29 cellular contexts compared by ENCODE assay signal in the genomic region with DNA sequence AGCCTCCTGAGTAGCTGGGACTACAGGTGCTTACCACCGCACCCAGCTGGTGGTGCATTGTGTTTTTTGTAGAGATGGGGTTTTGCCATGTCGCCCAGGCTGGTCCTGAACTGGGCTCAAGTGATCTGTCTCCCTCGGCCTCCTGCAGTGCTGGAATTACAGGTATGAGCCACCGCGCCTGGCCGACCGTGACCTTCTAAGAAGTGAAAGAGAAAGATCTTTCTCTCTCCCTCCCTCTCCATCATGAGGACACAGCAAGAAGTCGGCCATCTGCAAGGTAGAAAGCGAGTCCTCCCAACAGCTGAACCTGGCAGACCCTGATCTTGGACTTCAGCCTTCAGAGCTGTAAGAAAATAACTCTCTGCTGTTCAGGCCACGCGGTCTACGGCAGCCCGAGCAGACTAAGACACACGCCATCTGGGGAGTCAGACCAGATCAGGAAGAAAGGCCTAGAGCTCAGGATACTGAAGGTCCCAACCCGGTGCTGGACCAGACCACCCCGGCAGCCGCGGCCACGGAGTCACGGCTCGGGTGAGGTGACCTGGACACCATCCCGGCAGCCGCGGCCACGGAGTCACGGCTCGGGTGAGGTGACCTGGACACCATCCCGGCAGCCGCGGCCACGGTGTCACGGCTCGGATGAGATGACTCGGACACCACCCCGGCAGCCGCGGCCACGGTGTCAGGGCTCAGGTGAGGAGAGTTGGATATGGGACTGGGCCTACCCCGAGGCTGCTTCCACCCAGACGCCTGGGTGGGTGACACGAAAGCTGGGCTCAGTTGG. TPM values are rescaled to one million over a fixed set of nuclear protein-coding genes. Genes with fewer than 3 reads are reported as not detected.
DNase-seq lines count a peak whose midpoint lies in the region; ATAC-seq, FAIRE-seq and TF ChIP-seq lines count a peak whose summit lies in the region.
"Had no signal": no experiment of that assay in that cellular context is flagged by ENCODE, and none has a peak within 500 bp of the region (broad histone marks: within the 10 kb centered on the region; RNA-seq: fewer than 3 reads in every experiment).

No MANE protein-coding gene starts in this region.

- no peaks in the 10 kb centered on the region for H3K27me3 Mint-ChIP-seq in chondrocyte (ENCODE audit: low read depth)
- no peaks in the 10 kb centered on the region for H3K27me3 Mint-ChIP-seq in memory B cell
- H3K27me3 Mint-ChIP-seq: CD4-positive, alpha-beta memory T cell; dendritic cell treated with granulocyte-macrophage colony-stimulating factor and Interleukin-4, amounts not matched to agents 40 ng/mL and 50 ng/mL, for 4 days had no signal

- H3K4me2 ChIP-seq in BLaER1, result no peak overlapping the region; the same call in 1 of the 2 replicates
- H3K4me2 ChIP-seq in PC-3 (ENCODE audit: low read length), result no peak overlapping the region
- H3K4me2 ChIP-seq: A549, hepatocyte had no signal

- no TSS peak for BruUV-seq in PC-3 (replicated peaks; lab: Mats Ljungman, UMichigan)

- no peak for FAIRE-seq in frontal cortex (lab: Jason Lieb, UNC)
- FAIRE-seq: A549, D721Med, pancreas, TTC549 had no signal

- H3K27me3 ChIP-seq in BLaER1 (no peaks in the 10 kb centered on the region), PC-3 (ENCODE audit: low read length) (no peaks in the 10 kb centered on the region)
- H3K27me3 ChIP-seq: gastrocnemius medialis, hepatocyte, pancreas had no signal

- peaks cover 14% of the 10 kb centered on the region for H3K36me3 Mint-ChIP-seq in chondrocyte (ENCODE audit: low read depth)
- peaks cover 15% of the 10 kb centered on the region for H3K36me3 Mint-ChIP-seq in memory B cell

- no peak overlapping the region for H3K4me3 Mint-ChIP-seq in chondrocyte (ENCODE audit: unreplicated experiment)
- no peak overlapping the region for H3K4me3 Mint-ChIP-seq in memory B cell
- H3K4me3 Mint-ChIP-seq: activated T-cell treated with anti-CD3 and anti-CD28 coated beads, Interleukin-2, amount 50 U/mL, for 72 hours; CD4-positive, alpha-beta memory T cell; dendritic cell treated with granulocyte-macrophage colony-stimulating factor and Interleukin-4, amounts not matched to agents 40 ng/mL and 50 ng/mL, for 4 days; HFFc6; T-helper 1 cell treated with Interleukin-12 subunit alpha and Interleukin-12 subunit beta and Interleukin-4 antibody, amounts not matched to agents 30 μg/mL and 1 μg/mL, for 36 hours had no signal

- H3K9ac ChIP-seq in BLaER1 (no peak overlapping the region), PC-3 (ENCODE audit: low read length) (no peak overlapping the region)

- peak; percentile 27 for ATAC-seq in memory B cell (ENCODE audit: low read depth)
- ATAC-seq in left lobe of liver, result no peak
- no peak for ATAC-seq in GM19463 (IDR thresholded peaks at IDR 0.05; ENCODE audit: unreplicated experiment)
- ATAC-seq in PC-3, result no peak
- ATAC-seq: activated T-cell treated with anti-CD3 and anti-CD28 coated beads, Interleukin-2, amount 50 U/mL, for 72 hours; gastrocnemius medialis; SK-N-SH treated with all-trans-retinoic acid at 6 μM for 48 hours; stimulated activated naive CD8-positive, alpha-beta T cell treated with anti-CD3 and anti-CD28 coated beads, Interleukin-15, Interleukin-2, amounts not matched to agents 100 U/mL and 50 U/mL, for 24 hours had no signal

- H2AFZ ChIP-seq in PC-3 (ENCODE audit: low read length), result no peak overlapping the region
- H2AFZ ChIP-seq: hepatocyte had no signal

- H3K79me2 ChIP-seq in PC-3 (ENCODE audit: low read length), result peaks cover 23% of the 10 kb centered on the region

- H3K36me3 ChIP-seq in BLaER1 (peaks cover 54% of the 10 kb centered on the region), PC-3 (ENCODE audit: low read depth, low read length) (peaks cover 8% of the 10 kb centered on the region)

- TF ChIP-seq CTCF in chondrocyte (IDR thresholded peaks at IDR 0.05), result no peak
- no peak for TF ChIP-seq CTCF in PC-3 (conservative IDR thresholded peaks at IDR 0.05; ENCODE audit: low read depth, low read length)

- intact Hi-C loops in PC-3 (cut with micrococcal nuclease), result no loop called here

- H3K4me1 Mint-ChIP-seq in chondrocyte (ENCODE audit: low read depth) (peaks cover 6% of the 10 kb centered on the region), memory B cell (peaks cover 20% of the 10 kb centered on the region)

- H3K4me3 ChIP-seq in BLaER1 (no peak overlapping the region), PC-3 (ENCODE audit: low read length) (no peak overlapping the region)
- H3K4me3 ChIP-seq: A549, gastrocnemius medialis, hepatocyte, pancreas, skin epidermis had no signal

- CTCF ChIA-PET in PC-3 (lab: Charles Lee), result no interaction called here

- no peaks in the 10 kb centered on the region for H3K9me3 ChIP-seq in BLaER1
- H3K9me3 ChIP-seq in PC-3 (ENCODE audit: low read length), result no peaks in the 10 kb centered on the region
- H3K9me3 ChIP-seq: A549, gastrocnemius medialis, pancreas had no signal

- H3K9me2 ChIP-seq in PC-3 (replicated peaks; ENCODE audit: low read length), result no peaks in the 10 kb centered on the region

- H3K27ac Mint-ChIP-seq in chondrocyte (ENCODE audit: unreplicated experiment) (no peak overlapping the region), memory B cell (no peak overlapping the region)
- H3K27ac Mint-ChIP-seq: activated T-cell treated with anti-CD3 and anti-CD28 coated beads, Interleukin-2, amount 50 U/mL, for 72 hours; dendritic cell treated with granulocyte-macrophage colony-stimulating factor and Interleukin-4, amounts not matched to agents 40 ng/mL and 50 ng/mL, for 4 days; HFFc6; T-helper 1 cell treated with Interleukin-12 subunit alpha and Interleukin-12 subunit beta and Interleukin-4 antibody, amounts not matched to agents 30 μg/mL and 1 μg/mL, for 36 hours had no signal

- POLR2A ChIA-PET in PC-3 (lab: Charles Lee; ENCODE audit: unreplicated experiment), result no interaction called here

- H3F3A ChIP-seq in PC-3 (ENCODE audit: low read length, unreplicated experiment), result no peaks in the 10 kb centered on the region

- DNase-seq in HK-2 (ENCODE audit: unreplicated experiment) (peak; percentile 32), chondrocyte (ENCODE audit: low spot score) (peak; percentile 94), memory B cell (ENCODE audit: low spot score in 2 of 2) (no peak), left lobe of liver (ENCODE audit: low spot score) (no peak), frontal cortex (ENCODE audit: low spot score in 2 of 2) (no peak), PC-3 (no peak)
- DNase-seq: activated CD4-positive, alpha-beta T cell treated with anti-CD3 and anti-CD28 coated beads, Interleukin-2, amount 50 U/mL, for 4 hours; activated T-cell treated with anti-CD3 and anti-CD28 coated beads, Interleukin-2, amount 50 U/mL, for 72 hours; CD4-positive, alpha-beta memory T cell; gastrocnemius medialis; GOT3; HFFc6; Karpas-422; mesendoderm; NCI-H2029; NCI-H524 treated with DMSO at 0.1 percent for 48 hours; OCI-M1; stimulated activated naive CD8-positive, alpha-beta T cell treated with anti-CD3 and anti-CD28 coated beads, Interleukin-15, Interleukin-2, amounts not matched to agents 100 U/mL and 50 U/mL, for 24 hours had no signal

- peaks cover 94% of the 10 kb centered on the region for H3K4me1 ChIP-seq in BLaER1
- no peaks in the 10 kb centered on the region for H3K4me1 ChIP-seq in PC-3 (ENCODE audit: insufficient read depth, low read length)
- H3K4me1 ChIP-seq: A549, pancreas had no signal

- H3K9me3 Mint-ChIP-seq in chondrocyte (ENCODE audit: low read depth) (no peaks in the 10 kb centered on the region), memory B cell (no peaks in the 10 kb centered on the region)
- H3K9me3 Mint-ChIP-seq: HFFc6; T-helper 1 cell treated with Interleukin-12 subunit alpha and Interleukin-12 subunit beta and Interleukin-4 antibody, amounts not matched to agents 30 μg/mL and 1 μg/mL, for 36 hours had no signal

- peak overlapping the region; percentile 41; the same call in 1 of the 2 replicates for H3K27ac ChIP-seq in BLaER1
- no peak overlapping the region for H3K27ac ChIP-seq in PC-3 (ENCODE audit: low read length)
- H3K27ac ChIP-seq: A549, gastrocnemius medialis, hepatocyte, pancreas, skin epidermis had no signal

- peaks cover 58% of the 10 kb centered on the region for H4K20me1 ChIP-seq in BLaER1
- H4K20me1 ChIP-seq in PC-3 (ENCODE audit: low read length), result no peaks in the 10 kb centered on the region

RNA-seq across cellular contexts. Expression of gene GMEB2, which starts 9.6 kb away (rescaled TPM):
- 7.8 to 8.5 TPM (median 7.9 TPM) in 3 replicates for total RNA-seq in chondrocyte
- 4.5 TPM for total RNA-seq in left lobe of liver
- 6.1 TPM for total RNA-seq in frontal cortex
- 13.7 and 21.9 TPM in 2 replicates for total RNA-seq in PC-3 (2014; rRNA removed)

RNA-seq across cellular contexts. Expression of gene STMN3, which starts 35.9 kb away (rescaled TPM):
- 7.8 to 15.0 TPM (median 7.8 TPM) in 3 replicates for total RNA-seq in chondrocyte
- total RNA-seq in left lobe of liver, result 1.5 TPM
- total RNA-seq in frontal cortex, result 104 TPM
- total RNA-seq in PC-3 (2014; rRNA removed), result 15.8 and 24.5 TPM in 2 replicates

RNA-seq across cellular contexts. Expression of gene RTEL1, which starts 40.8 kb away (rescaled TPM):
- total RNA-seq in chondrocyte (20.4 to 45.3 TPM (median 21.9 TPM) in 3 replicates), left lobe of liver (13.8 TPM), frontal cortex (8.2 TPM), PC-3 (2014; rRNA removed) (43.0 and 56.2 TPM in 2 replicates)

RNA-seq across cellular contexts. Expression of gene HELZ2, which starts 43.2 kb away (rescaled TPM):
- total RNA-seq in chondrocyte (13.6 to 18.1 TPM (median 14.9 TPM) in 3 replicates), left lobe of liver (18.1 TPM), frontal cortex (3.7 TPM), PC-3 (2014; rRNA removed) (33.4 and 77.2 TPM in 2 replicates)

Comparison
In these comparisons a context has a peak if more than half of its experiments do, and no peak if none do; other contexts are left out.
1. DNase-seq: peak in HK-2 (single experiment) and chondrocyte (single experiment); none in memory B cell (0 of 2), left lobe of liver (single experiment), frontal cortex (0 of 2) and PC-3 (single experiment).